Comparison of ENCODE assay signal across 14 cellular contexts in the genomic region with DNA sequence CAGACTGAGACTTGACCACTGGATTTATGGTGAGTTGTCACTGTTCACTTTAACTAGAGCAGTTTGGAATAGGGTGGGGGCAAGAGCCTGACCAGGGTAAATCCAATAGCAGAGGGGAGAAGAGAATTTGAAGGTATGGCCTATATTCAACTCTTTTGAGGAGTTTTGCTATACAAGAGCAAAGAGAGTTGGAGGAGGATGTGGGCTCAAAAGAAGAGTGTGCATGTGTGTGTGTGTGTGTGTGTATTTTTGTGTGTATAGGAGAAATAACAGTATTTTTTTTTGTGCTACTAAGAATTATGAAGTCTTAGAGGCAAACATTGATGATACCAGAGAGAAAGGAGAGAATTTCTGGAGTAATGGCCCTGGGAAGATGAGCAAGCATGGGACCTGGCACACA.
A peak's percentile ranks its signal among the peaks of the same experiment; 100 is the strongest.
DNase-seq lines count a peak whose midpoint lies in the region; ATAC-seq and TF ChIP-seq lines count a peak whose summit lies in the region.
"Had no signal": no experiment of that assay in that cellular context is flagged by ENCODE, and none has a peak within 500 bp of the region (broad histone marks: within the 10 kb centered on the region; RNA-seq: fewer than 3 reads in every experiment).

No MANE protein-coding gene starts in this region.

- no peak for ATAC-seq in activated CD8-positive, alpha-beta T cell treated with anti-CD3 and anti-CD28 coated beads, Interleukin-2, amount 10 ng/mL, durations not matched to agents 7 days and 5 days
- no peak for ATAC-seq in activated CD8-positive, alpha-beta T cell treated with anti-CD3 and anti-CD28 coated beads for 36 hours
- ATAC-seq in naive thymus-derived CD8-positive, alpha-beta T cell = no peak
- no peak for ATAC-seq in right cardiac atrium
- ATAC-seq: GM12878, HCT116 had no signal

- TF ChIP-seq CTCF in activated CD8-positive, alpha-beta T cell treated with anti-CD3 and anti-CD28 coated beads for 36 hours (IDR thresholded peaks at IDR 0.05) = no peak
- TF ChIP-seq CTCF in testis (IDR thresholded peaks at IDR 0.05) = no peak

- H3K9me3 ChIP-seq in testis = no peaks in the 10 kb centered on the region
- no peaks in the 10 kb centered on the region for H3K9me3 ChIP-seq in right cardiac atrium (ENCODE audit: control insufficient read depth, low read length)

- no peaks in the 10 kb centered on the region for H3K27me3 Mint-ChIP-seq in activated CD8-positive, alpha-beta T cell treated with anti-CD3 and anti-CD28 coated beads, Interleukin-2, amount 10 ng/mL, durations not matched to agents 7 days and 5 days (ENCODE audit: low read depth)
- no peaks in the 10 kb centered on the region for H3K27me3 Mint-ChIP-seq in activated CD8-positive, alpha-beta T cell treated with anti-CD3 and anti-CD28 coated beads for 36 hours
- H3K27me3 Mint-ChIP-seq in activated T-helper 1 cell treated with anti-CD3 and anti-CD28 coated beads, Interleukin-12 subunit alpha, Interleukin-12 subunit beta, Interleukin-2, Interleukin-4 antibody, amounts not matched to agents 30 ng/mL and 10 ng/mL and 1 ng/mL, durations not matched to agents 14 hours and 24 hours and 36 hours (ENCODE audit: insufficient read depth) = no peaks in the 10 kb centered on the region
- H3K27me3 Mint-ChIP-seq in naive thymus-derived CD8-positive, alpha-beta T cell = no peaks in the 10 kb centered on the region
- H3K27me3 Mint-ChIP-seq: B cell; CD4-positive, alpha-beta T cell had no signal

- H3K4me3 ChIP-seq in Jurkat, Clone E6-1 (ENCODE audit: low read length) = no peak overlapping the region
- H3K4me3 ChIP-seq in testis (no peak overlapping the region), right cardiac atrium (ENCODE audit: low read length) (no peak overlapping the region)
- H3K4me3 ChIP-seq: GM12878, GM23248 had no signal

- H3K27ac ChIP-seq in testis (no peak overlapping the region), right cardiac atrium (ENCODE audit: low read length) (no peak overlapping the region)
- H3K27ac ChIP-seq: GM23248 had no signal

- TF ChIP-seq POLR2A in testis (IDR thresholded peaks at IDR 0.05) = no peak

- H3K36me3 ChIP-seq in testis (ENCODE audit: low read depth, missing control alignments) = no peaks in the 10 kb centered on the region

- H3K27me3 ChIP-seq in testis = no peaks in the 10 kb centered on the region
- no peaks in the 10 kb centered on the region for H3K27me3 ChIP-seq in right cardiac atrium (ENCODE audit: control insufficient read depth, insufficient read depth)

- intact Hi-C loops in activated CD8-positive, alpha-beta T cell treated with anti-CD3 and anti-CD28 coated beads for 36 hours (cut with micrococcal nuclease) = no loop called here
- intact Hi-C loops in activated T-helper 1 cell treated with anti-CD3 and anti-CD28 coated beads, Interleukin-12 subunit alpha, Interleukin-12 subunit beta, Interleukin-2, Interleukin-4 antibody, amounts not matched to agents 30 ng/mL and 10 ng/mL and 1 ng/mL, durations not matched to agents 14 hours and 24 hours and 36 hours (cut with micrococcal nuclease) = no loop called here
- intact Hi-C loops in testis (cut with DNase I; ENCODE audit: low total_unique reads) (no loop called here), right cardiac atrium (cut with DNase I) (no loop called here)

- CTCF ChIA-PET in activated CD8-positive, alpha-beta T cell treated with anti-CD3 and anti-CD28 coated beads, Interleukin-2, amount 10 ng/mL, durations not matched to agents 7 days and 5 days (lab: Charles Lee) = interaction anchor here (1.7 kb wide), 1 partner anchor 17 kb away, joined by 3 read pairs; no protein-coding TSS in a partner anchor
- CTCF ChIA-PET in activated CD8-positive, alpha-beta T cell treated with anti-CD3 and anti-CD28 coated beads for 36 hours (lab: Charles Lee) = no interaction called here

- peak overlapping the region; percentile 2 for H3K27ac Mint-ChIP-seq in activated CD8-positive, alpha-beta T cell treated with anti-CD3 and anti-CD28 coated beads, Interleukin-2, amount 10 ng/mL, durations not matched to agents 7 days and 5 days
- H3K27ac Mint-ChIP-seq in activated CD8-positive, alpha-beta T cell treated with anti-CD3 and anti-CD28 coated beads for 36 hours = no peak overlapping the region
- H3K27ac Mint-ChIP-seq in activated T-helper 1 cell treated with anti-CD3 and anti-CD28 coated beads, Interleukin-12 subunit alpha, Interleukin-12 subunit beta, Interleukin-2, Interleukin-4 antibody, amounts not matched to agents 30 ng/mL and 10 ng/mL and 1 ng/mL, durations not matched to agents 14 hours and 24 hours and 36 hours = peak overlapping the region; percentile 49
- peak overlapping the region in 4 of 10 donors; percentile 1 to 75 (median 28) for H3K27ac Mint-ChIP-seq in naive thymus-derived CD8-positive, alpha-beta T cell
- H3K27ac Mint-ChIP-seq: B cell; CD4-positive, alpha-beta T cell had no signal

- POLR2A ChIA-PET in activated CD8-positive, alpha-beta T cell treated with anti-CD3 and anti-CD28 coated beads, Interleukin-2, amount 10 ng/mL, durations not matched to agents 7 days and 5 days (lab: Charles Lee) = no interaction called here
- POLR2A ChIA-PET in activated CD8-positive, alpha-beta T cell treated with anti-CD3 and anti-CD28 coated beads for 36 hours (lab: Charles Lee) = no interaction called here
- POLR2A ChIA-PET in naive thymus-derived CD8-positive, alpha-beta T cell (lab: Charles Lee) = no interaction called here

- H3K9me3 Mint-ChIP-seq in activated CD8-positive, alpha-beta T cell treated with anti-CD3 and anti-CD28 coated beads, Interleukin-2, amount 10 ng/mL, durations not matched to agents 7 days and 5 days (ENCODE audit: insufficient read depth) = peaks cover 7% of the 10 kb centered on the region
- H3K9me3 Mint-ChIP-seq in activated CD8-positive, alpha-beta T cell treated with anti-CD3 and anti-CD28 coated beads for 36 hours = peaks cover 6% of the 10 kb centered on the region
- H3K9me3 Mint-ChIP-seq in activated T-helper 1 cell treated with anti-CD3 and anti-CD28 coated beads, Interleukin-12 subunit alpha, Interleukin-12 subunit beta, Interleukin-2, Interleukin-4 antibody, amounts not matched to agents 30 ng/mL and 10 ng/mL and 1 ng/mL, durations not matched to agents 14 hours and 24 hours and 36 hours = peaks cover 24% of the 10 kb centered on the region
- no peaks in the 10 kb centered on the region for H3K9me3 Mint-ChIP-seq in naive thymus-derived CD8-positive, alpha-beta T cell
- H3K9me3 Mint-ChIP-seq: CD4-positive, alpha-beta T cell had no signal

- H3K4me3 Mint-ChIP-seq in activated CD8-positive, alpha-beta T cell treated with anti-CD3 and anti-CD28 coated beads, Interleukin-2, amount 10 ng/mL, durations not matched to agents 7 days and 5 days = no peak overlapping the region
- H3K4me3 Mint-ChIP-seq in activated CD8-positive, alpha-beta T cell treated with anti-CD3 and anti-CD28 coated beads for 36 hours = no peak overlapping the region
- H3K4me3 Mint-ChIP-seq in activated T-helper 1 cell treated with anti-CD3 and anti-CD28 coated beads, Interleukin-12 subunit alpha, Interleukin-12 subunit beta, Interleukin-2, Interleukin-4 antibody, amounts not matched to agents 30 ng/mL and 10 ng/mL and 1 ng/mL, durations not matched to agents 14 hours and 24 hours and 36 hours = no peak overlapping the region
- peak overlapping the region in 8 of 10 donors; percentile 0 to 54 (median 9) for H3K4me3 Mint-ChIP-seq in naive thymus-derived CD8-positive, alpha-beta T cell
- H3K4me3 Mint-ChIP-seq: B cell; CD4-positive, alpha-beta T cell had no signal

- no peaks in the 10 kb centered on the region for H3K4me1 ChIP-seq in testis
- no peaks in the 10 kb centered on the region for H3K4me1 ChIP-seq in right cardiac atrium (ENCODE audit: control insufficient read depth, insufficient read depth, low read length)

- H3K4me1 Mint-ChIP-seq in activated CD8-positive, alpha-beta T cell treated with anti-CD3 and anti-CD28 coated beads, Interleukin-2, amount 10 ng/mL, durations not matched to agents 7 days and 5 days (ENCODE audit: low read depth) = peaks cover 46% of the 10 kb centered on the region
- H3K4me1 Mint-ChIP-seq in activated CD8-positive, alpha-beta T cell treated with anti-CD3 and anti-CD28 coated beads for 36 hours (ENCODE audit: low read depth) = peaks cover 45% of the 10 kb centered on the region
- peaks cover 51% of the 10 kb centered on the region for H3K4me1 Mint-ChIP-seq in activated T-helper 1 cell treated with anti-CD3 and anti-CD28 coated beads, Interleukin-12 subunit alpha, Interleukin-12 subunit beta, Interleukin-2, Interleukin-4 antibody, amounts not matched to agents 30 ng/mL and 10 ng/mL and 1 ng/mL, durations not matched to agents 14 hours and 24 hours and 36 hours (ENCODE audit: low read depth)
- peaks cover 48 to 57% (median 53%) of the 10 kb centered on the region in 4 donors for H3K4me1 Mint-ChIP-seq in naive thymus-derived CD8-positive, alpha-beta T cell

- peaks cover 16% of the 10 kb centered on the region for H3K36me3 Mint-ChIP-seq in activated CD8-positive, alpha-beta T cell treated with anti-CD3 and anti-CD28 coated beads, Interleukin-2, amount 10 ng/mL, durations not matched to agents 7 days and 5 days (ENCODE audit: low read depth)
- no peaks in the 10 kb centered on the region for H3K36me3 Mint-ChIP-seq in activated CD8-positive, alpha-beta T cell treated with anti-CD3 and anti-CD28 coated beads for 36 hours (ENCODE audit: low read depth)
- peaks cover 19% of the 10 kb centered on the region for H3K36me3 Mint-ChIP-seq in activated T-helper 1 cell treated with anti-CD3 and anti-CD28 coated beads, Interleukin-12 subunit alpha, Interleukin-12 subunit beta, Interleukin-2, Interleukin-4 antibody, amounts not matched to agents 30 ng/mL and 10 ng/mL and 1 ng/mL, durations not matched to agents 14 hours and 24 hours and 36 hours (ENCODE audit: low read depth)
- H3K36me3 Mint-ChIP-seq in naive thymus-derived CD8-positive, alpha-beta T cell = no peaks in the 10 kb centered on the region

- DNase-seq in activated CD8-positive, alpha-beta T cell treated with anti-CD3 and anti-CD28 coated beads, Interleukin-2, amount 10 ng/mL, durations not matched to agents 7 days and 5 days = no peak
- DNase-seq in activated CD8-positive, alpha-beta T cell treated with anti-CD3 and anti-CD28 coated beads for 36 hours = no peak
- peak; percentile 41 for DNase-seq in Jurkat, Clone E6-1 (ENCODE audit: low read depth, low spot score)
- DNase-seq in activated T-helper 1 cell treated with anti-CD3 and anti-CD28 coated beads, Interleukin-12 subunit alpha, Interleukin-12 subunit beta, Interleukin-2, Interleukin-4 antibody, amounts not matched to agents 30 ng/mL and 10 ng/mL and 1 ng/mL, durations not matched to agents 14 hours and 24 hours and 36 hours (ENCODE audit: low spot score) = no peak
- peak in 3 of 10 donors; percentile 20 to 37 (median 32) for DNase-seq in naive thymus-derived CD8-positive, alpha-beta T cell
- no peak for DNase-seq in testis
- DNase-seq in right cardiac atrium = no peak
- DNase-seq: C1 segment of cervical spinal cord; CD4-positive, alpha-beta T cell; DMS79; GM23248 had no signal

Comparison
In these comparisons a context has a peak if more than half of its experiments do, and no peak if none do; other contexts are left out.
1. H3K4me3 Mint-ChIP-seq: peak in naive thymus-derived CD8-positive, alpha-beta T cell (8 of 10); none in activated CD8-positive, alpha-beta T cell treated with anti-CD3 and anti-CD28 coated beads, Interleukin-2, amount 10 ng/mL, durations not matched to agents 7 days and 5 days (single experiment), activated CD8-positive, alpha-beta T cell treated with anti-CD3 and anti-CD28 coated beads for 36 hours (single experiment) and activated T-helper 1 cell treated with anti-CD3 and anti-CD28 coated beads, Interleukin-12 subunit alpha, Interleukin-12 subunit beta, Interleukin-2, Interleukin-4 antibody, amounts not matched to agents 30 ng/mL and 10 ng/mL and 1 ng/mL, durations not matched to agents 14 hours and 24 hours and 36 hours (single experiment).